ENCODE assay signal across 24 cellular contexts in the genomic region with DNA sequence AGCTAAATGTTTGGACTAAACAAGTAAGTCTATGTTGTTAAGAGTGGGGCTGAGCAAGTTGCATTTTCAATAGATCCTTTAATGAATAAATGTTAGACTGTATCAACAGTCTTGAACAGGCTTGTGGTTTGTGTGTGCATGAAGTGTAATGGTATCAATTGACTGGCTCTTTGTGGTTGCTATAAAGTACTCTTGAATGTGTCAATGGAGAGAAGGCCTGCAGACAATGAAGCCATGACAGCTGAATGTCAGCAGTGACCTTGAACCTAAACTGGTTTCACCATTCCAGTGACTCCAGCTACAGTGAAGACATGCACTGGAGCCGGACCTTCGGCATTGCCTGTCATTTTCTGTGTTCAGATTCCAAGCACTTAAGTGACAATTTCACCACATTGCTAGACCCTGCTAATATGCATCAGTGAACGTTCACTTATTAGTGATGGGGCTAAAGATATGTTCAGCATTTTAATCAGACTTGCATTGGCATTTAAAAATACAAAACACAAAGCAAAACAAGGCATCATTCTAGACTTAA.
"Had no signal": no experiment of that assay in that cellular context is flagged by ENCODE, and none has a peak within 500 bp of the region (broad histone marks: within the 10 kb centered on the region; RNA-seq: fewer than 3 reads in every experiment).

No MANE protein-coding gene starts in this region.

- H3K9me3 Mint-ChIP-seq: neural crest cell; T-cell; T-helper 2 cell treated with Interferon-gamma antibody and Interleukin-4, amounts not matched to agents 5 μg/mL and 100 μg/mL, for 36 hours had no signal

- H3K27ac Mint-ChIP-seq: activated naive CD8-positive, alpha-beta T cell; progenitor cell of endocrine pancreas; T-cell; T-helper 2 cell treated with Interferon-gamma antibody and Interleukin-4, amounts not matched to agents 5 μg/mL and 100 μg/mL, for 36 hours had no signal

- H3K4me1 Mint-ChIP-seq: T-cell had no signal

- FAIRE-seq: endometrium, keratinocyte, TTC549 had no signal

- H3K4me3 ChIP-seq: adrenal gland, lower lobe of right lung, mucosa of descending colon, right atrium auricular region, spleen, upper lobe of left lung had no signal

- H3K27me3 ChIP-seq: adrenal gland, foreskin keratinocyte, right atrium auricular region, spleen, upper lobe of left lung had no signal

- H3K27ac ChIP-seq: adrenal gland, foreskin keratinocyte, lower lobe of right lung, right atrium auricular region, spleen, upper lobe of left lung, WERI-Rb-1 had no signal

- DNase-seq: activated CD4-positive, alpha-beta T cell treated with anti-CD3 and anti-CD28 coated beads, Interleukin-2, amount 50 U/mL, for 1 hour; activated CD4-positive, CD25-positive, alpha-beta regulatory T cell treated with anti-CD3 and anti-CD28 coated beads, Interleukin-2, amount 50 U/mL, for 72 hours; activated T-cell treated with anti-CD3 and anti-CD28 coated beads, Interleukin-2, amount 50 U/mL, for 1 hour; adrenal gland; erythroblast; foreskin keratinocyte; lower lobe of right lung; mesendoderm; mucosa of descending colon; spleen; stimulated activated CD4-positive, alpha-beta T cell treated with anti-CD3 and anti-CD28 coated beads, Interleukin-4, amount 100 ng/mL, for 24 hours; stimulated activated naive CD4-positive, alpha-beta T cell treated with Interleukin-2 at 50 U/mL for 16 hours; T-cell; upper lobe of left lung; WERI-Rb-1 had no signal

- H3K36me3 Mint-ChIP-seq: activated naive CD8-positive, alpha-beta T cell; T-cell had no signal

- ATAC-seq: foreskin keratinocyte, left lobe of liver, lower lobe of right lung, mucosa of descending colon, T-cell had no signal

- H3K36me3 ChIP-seq: adrenal gland, lower lobe of right lung, right atrium auricular region, spleen, upper lobe of left lung, WERI-Rb-1 had no signal

- H3K4me1 ChIP-seq: adrenal gland, foreskin keratinocyte, lower lobe of right lung, right atrium auricular region, spleen, upper lobe of left lung had no signal

- H3K4me3 Mint-ChIP-seq: activated naive CD8-positive, alpha-beta T cell; neural crest cell; T-cell; T-helper 2 cell treated with Interferon-gamma antibody and Interleukin-4, amounts not matched to agents 5 μg/mL and 100 μg/mL, for 36 hours had no signal

- H3K9me3 ChIP-seq: adrenal gland, lower lobe of right lung, mucosa of descending colon, right atrium auricular region, spleen, upper lobe of left lung had no signal
